1 cellular context compared by ENCODE assay signal in the genomic region with DNA sequence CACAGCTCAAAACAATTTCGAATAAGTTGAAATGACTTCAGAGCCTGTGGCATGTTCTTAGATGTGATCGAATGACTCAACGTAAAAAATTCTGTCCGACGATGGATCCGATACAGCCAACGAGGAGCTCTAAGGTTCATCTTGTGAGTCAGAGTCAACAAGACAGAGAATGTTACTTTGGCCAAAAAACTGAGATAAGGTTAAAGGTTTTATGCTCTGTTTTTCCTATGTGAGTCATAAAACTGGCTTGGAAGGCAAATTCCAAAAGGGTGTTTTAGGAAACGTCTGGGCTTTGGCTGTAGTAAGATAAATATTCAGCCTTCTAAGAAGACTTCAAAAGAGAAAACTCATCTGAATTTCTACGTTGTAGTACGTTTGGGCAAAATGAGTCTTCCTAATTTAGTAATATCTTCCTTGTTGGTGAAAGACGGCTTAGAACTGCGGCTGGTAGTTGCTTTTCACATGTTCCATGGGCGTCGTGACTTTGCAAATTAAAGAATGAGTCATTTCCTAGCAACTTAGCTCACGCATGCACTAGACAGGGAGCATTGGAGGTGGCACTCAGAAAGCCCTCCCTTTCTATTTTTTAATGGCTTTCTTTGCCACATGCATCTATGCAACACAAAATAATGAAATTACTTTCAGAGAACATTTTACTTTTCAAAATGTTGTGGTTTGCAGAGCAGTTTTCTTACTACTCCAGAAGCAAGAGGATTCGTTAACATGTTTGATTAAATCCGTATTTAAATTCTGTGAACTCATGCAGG.
TF ChIP-seq lines count a peak whose summit lies in the region.

No MANE protein-coding gene starts in this region.

TF ChIP-seq in K562, 482 proteins besides CTCF, POLR2A, EP300 and RAD21 (continued from another document and continues in another):
- TF ChIP-seq FOS (IDR thresholded peaks at IDR 0.05; ENCODE audit: extremely low read depth, insufficient read length), result peak; percentile 56
- TF ChIP-seq KDM2B (CRISPR knock-in tag; IDR thresholded peaks at IDR 0.05), result 0 out of 2 replicates have a peak, but pooled peaks have one; percentile 6
- TF ChIP-seq, protein P1, sequence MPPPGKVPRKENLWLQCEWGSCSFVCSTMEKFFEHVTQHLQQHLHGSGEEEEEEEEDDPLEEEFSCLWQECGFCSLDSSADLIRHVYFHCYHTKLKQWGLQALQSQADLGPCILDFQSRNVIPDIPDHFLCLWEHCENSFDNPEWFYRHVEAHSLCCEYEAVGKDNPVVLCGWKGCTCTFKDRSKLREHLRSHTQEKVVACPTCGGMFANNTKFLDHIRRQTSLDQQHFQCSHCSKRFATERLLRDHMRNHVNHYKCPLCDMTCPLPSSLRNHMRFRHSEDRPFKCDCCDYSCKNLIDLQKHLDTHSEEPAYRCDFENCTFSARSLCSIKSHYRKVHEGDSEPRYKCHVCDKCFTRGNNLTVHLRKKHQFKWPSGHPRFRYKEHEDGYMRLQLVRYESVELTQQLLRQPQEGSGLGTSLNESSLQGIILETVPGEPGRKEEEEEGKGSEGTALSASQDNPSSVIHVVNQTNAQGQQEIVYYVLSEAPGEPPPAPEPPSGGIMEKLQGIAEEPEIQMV (tag; conservative IDR thresholded peaks at IDR 0.05; ENCODE audit: low read depth), result peak; percentile 65; the same call in 1 of the 2 replicates
- TF ChIP-seq ZNF24 (IDR thresholded peaks at IDR 0.05), result 0 out of 2 replicates have a peak, but pooled peaks have one; percentile 6
- peak; percentile 28 for TF ChIP-seq SMAD1 (IDR thresholded peaks at IDR 0.05; ENCODE audit: low read depth, low read length, partially characterized antibody)
- TF ChIP-seq, protein P2, sequence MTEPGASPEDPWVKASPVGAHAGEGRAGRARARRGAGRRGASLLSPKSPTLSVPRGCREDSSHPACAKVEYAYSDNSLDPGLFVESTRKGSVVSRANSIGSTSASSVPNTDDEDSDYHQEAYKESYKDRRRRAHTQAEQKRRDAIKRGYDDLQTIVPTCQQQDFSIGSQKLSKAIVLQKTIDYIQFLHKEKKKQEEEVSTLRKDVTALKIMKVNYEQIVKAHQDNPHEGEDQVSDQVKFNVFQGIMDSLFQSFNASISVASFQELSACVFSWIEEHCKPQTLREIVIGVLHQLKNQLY (CRISPR knock-in tag; conservative IDR thresholded peaks at IDR 0.05), result no peak
- no peak for TF ChIP-seq ZC3H4 (CRISPR knock-in tag; IDR thresholded peaks at IDR 0.05; ENCODE audit: borderline replicate concordance)
- TF ChIP-seq MTA3 (IDR thresholded peaks at IDR 0.05; ENCODE audit: borderline replicate concordance), result 0 out of 2 replicates have a peak, but pooled peaks have one; percentile 48
- TF ChIP-seq HMG20A (CRISPR knock-in tag; conservative IDR thresholded peaks at IDR 0.05), result no peak
- TF ChIP-seq TEAD2 (tag; IDR thresholded peaks at IDR 0.05), result peak; percentile 8; the same call in 1 of the 2 replicates
- TF ChIP-seq LCOR (CRISPR knock-in tag; IDR thresholded peaks at IDR 0.05), result peak; percentile 94
- TF ChIP-seq, protein P3, sequence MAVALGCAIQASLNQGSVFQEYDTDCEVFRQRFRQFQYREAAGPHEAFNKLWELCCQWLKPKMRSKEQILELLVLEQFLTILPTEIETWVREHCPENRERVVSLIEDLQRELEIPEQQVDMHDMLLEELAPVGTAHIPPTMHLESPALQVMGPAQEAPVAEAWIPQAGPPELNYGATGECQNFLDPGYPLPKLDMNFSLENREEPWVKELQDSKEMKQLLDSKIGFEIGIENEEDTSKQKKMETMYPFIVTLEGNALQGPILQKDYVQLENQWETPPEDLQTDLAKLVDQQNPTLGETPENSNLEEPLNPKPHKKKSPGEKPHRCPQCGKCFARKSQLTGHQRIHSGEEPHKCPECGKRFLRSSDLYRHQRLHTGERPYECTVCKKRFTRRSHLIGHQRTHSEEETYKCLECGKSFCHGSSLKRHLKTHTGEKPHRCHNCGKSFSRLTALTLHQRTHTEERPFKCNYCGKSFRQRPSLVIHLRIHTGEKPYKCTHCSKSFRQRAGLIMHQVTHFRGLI (CRISPR knock-in tag; IDR thresholded peaks at IDR 0.05), result no peak
- no peak for TF ChIP-seq SLC30A9 (CRISPR knock-in tag; IDR thresholded peaks at IDR 0.05)
- 0 out of 2 replicates have a peak, but pooled peaks have one; percentile 22 for TF ChIP-seq STAT5A (IDR thresholded peaks at IDR 0.05; ENCODE audit: borderline replicate concordance, low read length)
- no peak for TF ChIP-seq CREBBP (IDR thresholded peaks at IDR 0.05; ENCODE audit: low read depth, low read length)
- TF ChIP-seq, protein P4, sequence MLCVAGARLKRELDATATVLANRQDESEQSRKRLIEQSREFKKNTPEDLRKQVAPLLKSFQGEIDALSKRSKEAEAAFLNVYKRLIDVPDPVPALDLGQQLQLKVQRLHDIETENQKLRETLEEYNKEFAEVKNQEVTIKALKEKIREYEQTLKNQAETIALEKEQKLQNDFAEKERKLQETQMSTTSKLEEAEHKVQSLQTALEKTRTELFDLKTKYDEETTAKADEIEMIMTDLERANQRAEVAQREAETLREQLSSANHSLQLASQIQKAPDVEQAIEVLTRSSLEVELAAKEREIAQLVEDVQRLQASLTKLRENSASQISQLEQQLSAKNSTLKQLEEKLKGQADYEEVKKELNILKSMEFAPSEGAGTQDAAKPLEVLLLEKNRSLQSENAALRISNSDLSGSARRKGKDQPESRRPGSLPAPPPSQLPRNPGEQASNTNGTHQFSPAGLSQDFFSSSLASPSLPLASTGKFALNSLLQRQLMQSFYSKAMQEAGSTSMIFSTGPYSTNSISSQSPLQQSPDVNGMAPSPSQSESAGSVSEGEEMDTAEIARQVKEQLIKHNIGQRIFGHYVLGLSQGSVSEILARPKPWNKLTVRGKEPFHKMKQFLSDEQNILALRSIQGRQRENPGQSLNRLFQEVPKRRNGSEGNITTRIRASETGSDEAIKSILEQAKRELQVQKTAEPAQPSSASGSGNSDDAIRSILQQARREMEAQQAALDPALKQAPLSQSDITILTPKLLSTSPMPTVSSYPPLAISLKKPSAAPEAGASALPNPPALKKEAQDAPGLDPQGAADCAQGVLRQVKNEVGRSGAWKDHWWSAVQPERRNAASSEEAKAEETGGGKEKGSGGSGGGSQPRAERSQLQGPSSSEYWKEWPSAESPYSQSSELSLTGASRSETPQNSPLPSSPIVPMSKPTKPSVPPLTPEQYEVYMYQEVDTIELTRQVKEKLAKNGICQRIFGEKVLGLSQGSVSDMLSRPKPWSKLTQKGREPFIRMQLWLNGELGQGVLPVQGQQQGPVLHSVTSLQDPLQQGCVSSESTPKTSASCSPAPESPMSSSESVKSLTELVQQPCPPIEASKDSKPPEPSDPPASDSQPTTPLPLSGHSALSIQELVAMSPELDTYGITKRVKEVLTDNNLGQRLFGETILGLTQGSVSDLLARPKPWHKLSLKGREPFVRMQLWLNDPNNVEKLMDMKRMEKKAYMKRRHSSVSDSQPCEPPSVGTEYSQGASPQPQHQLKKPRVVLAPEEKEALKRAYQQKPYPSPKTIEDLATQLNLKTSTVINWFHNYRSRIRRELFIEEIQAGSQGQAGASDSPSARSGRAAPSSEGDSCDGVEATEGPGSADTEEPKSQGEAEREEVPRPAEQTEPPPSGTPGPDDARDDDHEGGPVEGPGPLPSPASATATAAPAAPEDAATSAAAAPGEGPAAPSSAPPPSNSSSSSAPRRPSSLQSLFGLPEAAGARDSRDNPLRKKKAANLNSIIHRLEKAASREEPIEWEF (CRISPR knock-in tag; IDR thresholded peaks at IDR 0.05), result no peak
- peak; percentile 39 to 73 for TF ChIP-seq TEAD1 (CRISPR knock-in tag; IDR thresholded peaks at IDR 0.05)
- peak; percentile 96 for TF ChIP-seq ZNF316 (IDR thresholded peaks at IDR 0.05)
- TF ChIP-seq MBD2 (IDR thresholded peaks at IDR 0.05; ENCODE audit: borderline replicate concordance, low read depth), result 0 out of 2 replicates have a peak, but pooled peaks have one; percentile 20
- peak; percentile 15; the same call in 1 of the 2 replicates for TF ChIP-seq MXI1 (IDR thresholded peaks at IDR 0.05; ENCODE audit: low read depth, low read length)
- TF ChIP-seq, protein P5, sequence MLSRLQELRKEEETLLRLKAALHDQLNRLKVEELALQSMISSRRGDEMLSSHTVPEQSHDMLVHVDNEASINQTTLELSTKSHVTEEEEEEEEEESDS (CRISPR knock-in tag; IDR thresholded peaks at IDR 0.05), result no peak
- TF ChIP-seq, protein P6, sequence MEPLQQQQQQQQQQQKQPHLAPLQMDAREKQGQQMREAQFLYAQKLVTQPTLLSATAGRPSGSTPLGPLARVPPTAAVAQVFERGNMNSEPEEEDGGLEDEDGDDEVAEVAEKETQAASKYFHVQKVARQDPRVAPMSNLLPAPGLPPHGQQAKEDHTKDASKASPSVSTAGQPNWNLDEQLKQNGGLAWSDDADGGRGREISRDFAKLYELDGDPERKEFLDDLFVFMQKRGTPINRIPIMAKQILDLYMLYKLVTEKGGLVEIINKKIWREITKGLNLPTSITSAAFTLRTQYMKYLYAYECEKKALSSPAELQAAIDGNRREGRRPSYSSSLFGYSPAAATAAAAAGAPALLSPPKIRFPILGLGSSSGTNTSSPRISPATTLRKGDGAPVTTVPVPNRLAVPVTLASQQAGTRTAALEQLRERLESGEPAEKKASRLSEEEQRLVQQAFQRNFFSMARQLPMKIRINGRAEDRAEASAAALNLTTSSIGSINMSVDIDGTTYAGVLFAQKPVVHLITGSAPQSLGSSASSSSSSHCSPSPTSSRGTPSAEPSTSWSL (CRISPR knock-in tag; IDR thresholded peaks at IDR 0.05; ENCODE audit: borderline replicate concordance), result no peak
- 0 out of 2 replicates have a peak, but pooled peaks have one; percentile 14 for TF ChIP-seq ZNF644 (tag; IDR thresholded peaks at IDR 0.05; ENCODE audit: low read depth)
- no peak for TF ChIP-seq ZNF696 (CRISPR knock-in tag; conservative IDR thresholded peaks at IDR 0.05)
- TF ChIP-seq, protein P7, sequence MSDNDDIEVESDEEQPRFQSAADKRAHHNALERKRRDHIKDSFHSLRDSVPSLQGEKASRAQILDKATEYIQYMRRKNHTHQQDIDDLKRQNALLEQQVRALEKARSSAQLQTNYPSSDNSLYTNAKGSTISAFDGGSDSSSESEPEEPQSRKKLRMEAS (CRISPR knock-in tag; IDR thresholded peaks at IDR 0.05), result peak; percentile 7; the same call in 1 of the 2 replicates
- TF ChIP-seq ZNF76 (CRISPR knock-in tag; IDR thresholded peaks at IDR 0.05; ENCODE audit: borderline replicate concordance), result no peak
- TF ChIP-seq, protein P8, sequence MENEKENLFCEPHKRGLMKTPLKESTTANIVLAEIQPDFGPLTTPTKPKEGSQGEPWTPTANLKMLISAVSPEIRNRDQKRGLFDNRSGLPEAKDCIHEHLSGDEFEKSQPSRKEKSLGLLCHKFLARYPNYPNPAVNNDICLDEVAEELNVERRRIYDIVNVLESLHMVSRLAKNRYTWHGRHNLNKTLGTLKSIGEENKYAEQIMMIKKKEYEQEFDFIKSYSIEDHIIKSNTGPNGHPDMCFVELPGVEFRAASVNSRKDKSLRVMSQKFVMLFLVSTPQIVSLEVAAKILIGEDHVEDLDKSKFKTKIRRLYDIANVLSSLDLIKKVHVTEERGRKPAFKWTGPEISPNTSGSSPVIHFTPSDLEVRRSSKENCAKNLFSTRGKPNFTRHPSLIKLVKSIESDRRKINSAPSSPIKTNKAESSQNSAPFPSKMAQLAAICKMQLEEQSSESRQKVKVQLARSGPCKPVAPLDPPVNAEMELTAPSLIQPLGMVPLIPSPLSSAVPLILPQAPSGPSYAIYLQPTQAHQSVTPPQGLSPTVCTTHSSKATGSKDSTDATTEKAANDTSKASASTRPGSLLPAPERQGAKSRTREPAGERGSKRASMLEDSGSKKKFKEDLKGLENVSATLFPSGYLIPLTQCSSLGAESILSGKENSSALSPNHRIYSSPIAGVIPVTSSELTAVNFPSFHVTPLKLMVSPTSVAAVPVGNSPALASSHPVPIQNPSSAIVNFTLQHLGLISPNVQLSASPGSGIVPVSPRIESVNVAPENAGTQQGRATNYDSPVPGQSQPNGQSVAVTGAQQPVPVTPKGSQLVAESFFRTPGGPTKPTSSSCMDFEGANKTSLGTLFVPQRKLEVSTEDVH (IDR thresholded peaks at IDR 0.05; ENCODE audit: low read depth, partially characterized antibody), result peak; percentile 41
- TF ChIP-seq ATF1 (CRISPR knock-in tag; IDR thresholded peaks at IDR 0.05), result no peak
- TF ChIP-seq ATF1 (tag; IDR thresholded peaks at IDR 0.05), result peak; percentile 70
- peak; percentile 87 for TF ChIP-seq NFE2L1 (tag; IDR thresholded peaks at IDR 0.05; ENCODE audit: borderline replicate concordance, low read depth)
- TF ChIP-seq ZNF561 (CRISPR knock-in tag; conservative IDR thresholded peaks at IDR 0.05), result no peak
- no peak for TF ChIP-seq SRSF9 (IDR thresholded peaks at IDR 0.05; ENCODE audit: borderline replicate concordance, low read depth, low read length)
- TF ChIP-seq, protein P9, sequence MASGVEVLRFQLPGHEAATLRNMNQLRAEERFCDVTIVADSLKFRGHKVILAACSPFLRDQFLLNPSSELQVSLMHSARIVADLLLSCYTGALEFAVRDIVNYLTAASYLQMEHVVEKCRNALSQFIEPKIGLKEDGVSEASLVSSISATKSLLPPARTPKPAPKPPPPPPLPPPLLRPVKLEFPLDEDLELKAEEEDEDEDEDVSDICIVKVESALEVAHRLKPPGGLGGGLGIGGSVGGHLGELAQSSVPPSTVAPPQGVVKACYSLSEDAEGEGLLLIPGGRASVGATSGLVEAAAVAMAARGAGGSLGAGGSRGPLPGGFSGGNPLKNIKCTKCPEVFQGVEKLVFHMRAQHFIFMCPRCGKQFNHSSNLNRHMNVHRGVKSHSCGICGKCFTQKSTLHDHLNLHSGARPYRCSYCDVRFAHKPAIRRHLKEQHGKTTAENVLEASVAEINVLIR (CRISPR knock-in tag; IDR thresholded peaks at IDR 0.05), result no peak
- TF ChIP-seq NFRKB (IDR thresholded peaks at IDR 0.05; ENCODE audit: low read depth), result peak; percentile 75
- TF ChIP-seq TEAD4 (IDR thresholded peaks at IDR 0.05; ENCODE audit: low read length), result peak; percentile 68
- TF ChIP-seq TEAD4 (CRISPR knock-in tag; IDR thresholded peaks at IDR 0.05; ENCODE audit: borderline replicate concordance), result no peak
- TF ChIP-seq, protein P10, sequence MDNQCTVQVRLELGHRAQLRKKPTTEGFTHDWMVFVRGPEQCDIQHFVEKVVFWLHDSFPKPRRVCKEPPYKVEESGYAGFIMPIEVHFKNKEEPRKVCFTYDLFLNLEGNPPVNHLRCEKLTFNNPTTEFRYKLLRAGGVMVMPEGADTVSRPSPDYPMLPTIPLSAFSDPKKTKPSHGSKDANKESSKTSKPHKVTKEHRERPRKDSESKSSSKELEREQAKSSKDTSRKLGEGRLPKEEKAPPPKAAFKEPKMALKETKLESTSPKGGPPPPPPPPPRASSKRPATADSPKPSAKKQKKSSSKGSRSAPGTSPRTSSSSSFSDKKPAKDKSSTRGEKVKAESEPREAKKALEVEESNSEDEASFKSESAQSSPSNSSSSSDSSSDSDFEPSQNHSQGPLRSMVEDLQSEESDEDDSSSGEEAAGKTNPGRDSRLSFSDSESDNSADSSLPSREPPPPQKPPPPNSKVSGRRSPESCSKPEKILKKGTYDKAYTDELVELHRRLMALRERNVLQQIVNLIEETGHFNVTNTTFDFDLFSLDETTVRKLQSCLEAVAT (IDR thresholded peaks at IDR 0.05), result peak; percentile 19 to 44; a peak in 2 of 4 replicates
- no peak for TF ChIP-seq GATAD2A (IDR thresholded peaks at IDR 0.05)
- TF ChIP-seq, protein P11, sequence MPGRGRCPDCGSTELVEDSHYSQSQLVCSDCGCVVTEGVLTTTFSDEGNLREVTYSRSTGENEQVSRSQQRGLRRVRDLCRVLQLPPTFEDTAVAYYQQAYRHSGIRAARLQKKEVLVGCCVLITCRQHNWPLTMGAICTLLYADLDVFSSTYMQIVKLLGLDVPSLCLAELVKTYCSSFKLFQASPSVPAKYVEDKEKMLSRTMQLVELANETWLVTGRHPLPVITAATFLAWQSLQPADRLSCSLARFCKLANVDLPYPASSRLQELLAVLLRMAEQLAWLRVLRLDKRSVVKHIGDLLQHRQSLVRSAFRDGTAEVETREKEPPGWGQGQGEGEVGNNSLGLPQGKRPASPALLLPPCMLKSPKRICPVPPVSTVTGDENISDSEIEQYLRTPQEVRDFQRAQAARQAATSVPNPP (IDR thresholded peaks at IDR 0.05; ENCODE audit: borderline replicate concordance, insufficient read depth, insufficient read length), result no peak
- TF ChIP-seq HDAC3 (IDR thresholded peaks at IDR 0.05; ENCODE audit: borderline replicate concordance, partially characterized antibody), result peak; percentile 60
- peak; percentile 88 for TF ChIP-seq MAFK (IDR thresholded peaks at IDR 0.05; ENCODE audit: low read length)
